Comparison of ENCODE assay signal across 13 cellular contexts in the genomic region with DNA sequence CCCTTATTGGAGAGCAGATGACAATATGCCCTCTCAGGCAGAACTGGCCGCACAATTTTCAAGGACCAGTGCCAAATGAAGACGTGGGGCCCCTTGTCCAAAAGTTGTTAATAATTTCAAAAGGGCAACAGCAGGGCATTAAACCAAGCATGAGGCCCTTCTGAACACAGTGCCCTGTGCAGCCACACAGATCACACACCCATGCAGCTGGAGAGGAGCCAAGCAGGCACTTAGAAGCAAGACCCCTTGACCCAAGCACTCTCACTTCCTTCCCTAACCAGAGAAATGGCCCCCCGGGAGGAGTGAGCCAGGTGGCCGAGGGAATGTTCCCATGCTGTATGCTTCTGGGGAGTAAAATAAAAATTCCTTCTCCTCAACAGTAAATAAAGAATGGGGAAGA.
DNase-seq lines count a peak whose midpoint lies in the region; ATAC-seq and TF ChIP-seq lines count a peak whose summit lies in the region.
"Had no signal": no experiment of that assay in that cellular context is flagged by ENCODE, and none has a peak within 500 bp of the region (broad histone marks: within the 10 kb centered on the region; RNA-seq: fewer than 3 reads in every experiment).

No MANE protein-coding gene starts in this region.

- H3K27ac ChIP-seq in hepatocyte (no peak overlapping the region), body of pancreas (no peak overlapping the region)
- H3K27ac ChIP-seq in CD8-positive, alpha-beta T cell (ENCODE audit: low read depth, low read length), result no peak overlapping the region

- 55% methylated on average over 4 of the region's 4 CpGs for WGBS in hepatocyte (ENCODE audit: low lambda C conversion rate, missing lambda C conversion rate)
- WGBS in body of pancreas, 2 donors, result 42 to 47% methylated on average over 3 to 4 of the region's 4 CpGs

- no peak overlapping the region for H3K4me2 ChIP-seq in hepatocyte

- H3K27me3 ChIP-seq in hepatocyte, result no peaks in the 10 kb centered on the region
- no peaks in the 10 kb centered on the region for H3K27me3 ChIP-seq in CD8-positive, alpha-beta T cell (ENCODE audit: insufficient read depth, low read length)
- H3K27me3 ChIP-seq in body of pancreas, result no peaks in the 10 kb centered on the region

- no peak for TF ChIP-seq POLR2A in body of pancreas (IDR thresholded peaks at IDR 0.05)

- H3K79me2 ChIP-seq in hepatocyte, result no peaks in the 10 kb centered on the region

- peaks cover 5% of the 10 kb centered on the region for H3K4me1 ChIP-seq in hepatocyte (ENCODE audit: insufficient read depth)
- H3K4me1 ChIP-seq in CD8-positive, alpha-beta T cell (ENCODE audit: insufficient read depth, low read length), result peaks cover 12% of the 10 kb centered on the region
- peaks cover 4% of the 10 kb centered on the region for H3K4me1 ChIP-seq in body of pancreas

- H3K9me3 Mint-ChIP-seq in CD8-positive, alpha-beta T cell, result no peaks in the 10 kb centered on the region
- H3K9me3 Mint-ChIP-seq: CD4-positive, alpha-beta T cell had no signal

- DNase-seq in NCI-H2227 treated with DMSO at 0.1 percent for 48 hours (lab: John Stamatoyannopoulos, UW), result peak; percentile 42
- peak; percentile 20 to 81 for DNase-seq in lung microvascular endothelial cell (ENCODE audit: low read depth in 2 of 2)
- DNase-seq in hepatocyte (ENCODE audit: low spot score), result no peak
- DNase-seq in SKM-1 (lab: John Stamatoyannopoulos, UW; ENCODE audit: unreplicated experiment), result no peak
- no peak for DNase-seq in CD8-positive, alpha-beta T cell
- no peak for DNase-seq in body of pancreas
- DNase-seq: activated CD4-positive, alpha-beta T cell treated with anti-CD3 and anti-CD28 coated beads for 48 hours; activated naive CD4-positive, alpha-beta T cell; CD4-positive, alpha-beta T cell; left cardiac atrium had no signal

- TF ChIP-seq CTCF in hepatocyte (IDR thresholded peaks at IDR 0.05; ENCODE audit: poor library complexity) (no peak), body of pancreas (IDR thresholded peaks at IDR 0.05) (no peak)
- TF ChIP-seq CTCF in CD8-positive, alpha-beta T cell (IDR thresholded peaks at IDR 0.05), result no peak

- H4K20me1 ChIP-seq in hepatocyte (ENCODE audit: insufficient read depth, poor library complexity, severe bottlenecking), result no peaks in the 10 kb centered on the region

- H3K36me3 Mint-ChIP-seq in CD8-positive, alpha-beta T cell, result no peaks in the 10 kb centered on the region

- H3K36me3 ChIP-seq in hepatocyte (replicated peaks; ENCODE audit: insufficient read depth, low read depth), result no peaks in the 10 kb centered on the region
- H3K36me3 ChIP-seq in CD8-positive, alpha-beta T cell (ENCODE audit: insufficient read depth, low read length), result no peaks in the 10 kb centered on the region
- H3K36me3 ChIP-seq in body of pancreas (replicated peaks in 1 of 2; ENCODE audit: insufficient read depth in 1 of 2, low read depth in 2 of 2), result no peaks in the 10 kb centered on the region

- no peak overlapping the region for H2AFZ ChIP-seq in hepatocyte

- no peaks in the 10 kb centered on the region for H3K27me3 Mint-ChIP-seq in CD8-positive, alpha-beta T cell (ENCODE audit: low read depth)
- H3K27me3 Mint-ChIP-seq: CD4-positive, alpha-beta T cell had no signal

- CTCF ChIA-PET in CD8-positive, alpha-beta T cell (lab: Charles Lee), result interaction anchor here (1.7 kb wide), 1 partner anchor 1416 kb away, joined by 3 read pairs; no protein-coding TSS in a partner anchor

- ATAC-seq in GM18502 (IDR thresholded peaks at IDR 0.05; ENCODE audit: poor library complexity, unreplicated experiment) (peak; percentile 24), HG02981 (IDR thresholded peaks at IDR 0.05; ENCODE audit: unreplicated experiment) (peak; percentile 24), body of pancreas (no peak)
- no peak for ATAC-seq in CD8-positive, alpha-beta T cell
- ATAC-seq: K562, left cardiac atrium had no signal

- H3K4me3 Mint-ChIP-seq in CD8-positive, alpha-beta T cell, result no peak overlapping the region
- H3K4me3 Mint-ChIP-seq: CD4-positive, alpha-beta T cell had no signal

- no peak overlapping the region for H3K27ac Mint-ChIP-seq in CD8-positive, alpha-beta T cell
- H3K27ac Mint-ChIP-seq: CD4-positive, alpha-beta T cell had no signal

- POLR2A ChIA-PET in CD8-positive, alpha-beta T cell (lab: Charles Lee), result no interaction called here

- H3K9me3 ChIP-seq in hepatocyte (ENCODE audit: low read depth) (no peaks in the 10 kb centered on the region), body of pancreas (no peaks in the 10 kb centered on the region)
- no peaks in the 10 kb centered on the region for H3K9me3 ChIP-seq in CD8-positive, alpha-beta T cell (ENCODE audit: low read length)

- H3K9me2 ChIP-seq in hepatocyte (replicated peaks; ENCODE audit: insufficient read depth), result no peaks in the 10 kb centered on the region

- H3K4me3 ChIP-seq in hepatocyte (no peak overlapping the region), body of pancreas (no peak overlapping the region)
- H3K4me3 ChIP-seq in CD8-positive, alpha-beta T cell (ENCODE audit: low read depth, low read length), result no peak overlapping the region
- H3K4me3 ChIP-seq: K562 had no signal

- H3K4me1 Mint-ChIP-seq in CD8-positive, alpha-beta T cell (ENCODE audit: low read depth), result peaks cover 29% of the 10 kb centered on the region

- intact Hi-C loops in CD8-positive, alpha-beta T cell (cut with DNase I, micrococcal nuclease), result no loop called here
- intact Hi-C loops in body of pancreas (cut with DNase I), result no loop called here

Comparison
In these comparisons a context has a peak if more than half of its experiments do, and no peak if none do; other contexts are left out.
1. ATAC-seq: peak in GM18502 (single experiment) and HG02981 (single experiment); none in CD8-positive, alpha-beta T cell (single experiment) and body of pancreas (single experiment).
2. DNase-seq: peak in NCI-H2227 treated with DMSO at 0.1 percent for 48 hours (single experiment) and lung microvascular endothelial cell (2 of 2); none in hepatocyte (single experiment), SKM-1 (single experiment), CD8-positive, alpha-beta T cell (0 of 7) and body of pancreas (0 of 4).